In the genomic region with DNA sequence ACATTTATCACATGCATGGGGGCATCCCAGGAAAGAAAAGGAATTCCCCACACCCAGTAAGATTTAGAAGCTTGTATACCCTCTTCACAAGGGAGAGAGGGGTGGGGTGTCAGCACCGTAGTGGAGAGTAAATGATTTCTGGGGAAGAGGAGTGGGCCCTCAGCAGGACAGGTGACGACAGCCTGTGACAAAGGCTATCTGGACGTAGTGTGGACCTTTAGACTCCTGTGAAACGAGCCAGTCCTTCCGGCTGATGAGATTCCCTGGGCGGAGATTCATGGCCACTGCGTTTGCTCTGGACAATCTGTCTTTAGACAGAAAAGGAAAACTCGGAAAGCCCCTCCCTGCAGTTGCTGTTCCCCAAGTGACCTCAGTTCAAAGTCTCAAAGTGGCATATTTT, we compare ENCODE assay signal across 14 cellular contexts. TPM values are rescaled to one million over a fixed set of nuclear protein-coding genes. Genes with fewer than 3 reads are reported as not detected.
"Had no signal": no experiment of that assay in that cellular context is flagged by ENCODE, and none has a peak within 500 bp of the region (broad histone marks: within the 10 kb centered on the region; RNA-seq: fewer than 3 reads in every experiment).

No MANE protein-coding gene starts in this region.

- H3K4me3 Mint-ChIP-seq: activated CD4-positive, alpha-beta memory T cell treated with anti-CD3 and anti-CD28 coated beads for 36 hours; activated T-cell treated with anti-CD3 and anti-CD28 coated beads, Interleukin-2, amount 50 U/mL, for 4 hours; nephron had no signal

- H3K27ac Mint-ChIP-seq: activated CD4-positive, alpha-beta memory T cell treated with anti-CD3 and anti-CD28 coated beads for 36 hours had no signal

- H3K36me3 ChIP-seq: esophagus muscularis mucosa, prostate gland, right lobe of liver, WERI-Rb-1 had no signal

- ATAC-seq: activated T-cell treated with anti-CD3 and anti-CD28 coated beads, Interleukin-2, amount 50 U/mL, for 4 hours had no signal

- H3K27me3 ChIP-seq: right lobe of liver had no signal

- H3K9me3 ChIP-seq: prostate gland, right lobe of liver had no signal

- H3K4me1 ChIP-seq: prostate gland, right lobe of liver had no signal

- H3K36me3 Mint-ChIP-seq: activated CD4-positive, alpha-beta memory T cell treated with anti-CD3 and anti-CD28 coated beads for 36 hours had no signal

- DNase-seq: activated CD4-positive, alpha-beta memory T cell treated with anti-CD3 and anti-CD28 coated beads for 36 hours; activated effector memory CD4-positive, alpha-beta T cell treated with Interleukin-2 at 50 U/mL for 16 hours; activated naive CD4-positive, alpha-beta T cell treated with anti-CD3 and anti-CD28 coated beads, Interleukin-2, amount 50 U/mL, for 16 hours; activated T-cell treated with anti-CD3 and anti-CD28 coated beads, Interleukin-2, amount 50 U/mL, for 4 hours; effector CD4-positive, alpha-beta T cell; right lobe of liver; stimulated activated CD4-positive, alpha-beta T cell treated with anti-CD3 and anti-CD28 coated beads, Interleukin-2, amount 100 ng/mL, for 24 hours; WERI-Rb-1 had no signal

- H3K9me3 Mint-ChIP-seq: activated CD4-positive, alpha-beta memory T cell treated with anti-CD3 and anti-CD28 coated beads for 36 hours; activated T-cell treated with anti-CD3 and anti-CD28 coated beads, Interleukin-2, amount 50 U/mL, for 4 hours; nephron had no signal

- H3K4me3 ChIP-seq: esophagus muscularis mucosa, prostate gland, right lobe of liver had no signal

- H3K27ac ChIP-seq: esophagus muscularis mucosa, prostate gland, right lobe of liver, WERI-Rb-1 had no signal

RNA-seq across cellular contexts. Expression of a gene that starts 1.7 kb away (rescaled TPM):
- total RNA-seq: activated CD4-positive, alpha-beta memory T cell treated with anti-CD3 and anti-CD28 coated beads for 36 hours; activated T-cell treated with anti-CD3 and anti-CD28 coated beads, Interleukin-2, amount 50 U/mL, for 4 hours; astrocyte; chondrocyte; esophagus muscularis mucosa; right lobe of liver; T-helper 1 cell treated with Interleukin-12 subunit alpha and Interleukin-12 subunit beta and Interleukin-4 antibody, amounts not matched to agents 30 ng/mL and 1 ng/mL, for 36 hours had no signal
